ENCODE assay signal across 1 cellular context in genomic region chr10:1049425-1049958, GRCh38.
TF ChIP-seq lines count a peak whose summit lies in the region.

No MANE protein-coding gene starts in this region.

TF ChIP-seq in K562, 482 proteins besides CTCF, POLR2A, EP300 and RAD21 (continues in another document):
- TF ChIP-seq, protein P1, sequence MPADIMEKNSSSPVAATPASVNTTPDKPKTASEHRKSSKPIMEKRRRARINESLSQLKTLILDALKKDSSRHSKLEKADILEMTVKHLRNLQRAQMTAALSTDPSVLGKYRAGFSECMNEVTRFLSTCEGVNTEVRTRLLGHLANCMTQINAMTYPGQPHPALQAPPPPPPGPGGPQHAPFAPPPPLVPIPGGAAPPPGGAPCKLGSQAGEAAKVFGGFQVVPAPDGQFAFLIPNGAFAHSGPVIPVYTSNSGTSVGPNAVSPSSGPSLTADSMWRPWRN (IDR thresholded peaks at IDR 0.05; ENCODE audit: low read depth): no peak
- TF ChIP-seq MAFG (tag; conservative IDR thresholded peaks at IDR 0.05) (no peak), POLR2AphosphoS2 (IDR thresholded peaks at IDR 0.05; ENCODE audit: low read length) (peak; percentile 68; the same call in 1 of the 2 replicates), PTRF (tag; IDR thresholded peaks at IDR 0.05) (no peak), PREB (CRISPR knock-in tag; IDR thresholded peaks at IDR 0.05) (0 out of 2 replicates have a peak, but pooled peaks have one; percentile 17), SMC3 (conservative IDR thresholded peaks at IDR 0.05; ENCODE audit: insufficient read depth, low read depth, low read length) (no peak), ZNF263 (CRISPR knock-in tag; IDR thresholded peaks at IDR 0.05; ENCODE audit: borderline replicate concordance) (no peak), JUN (IDR thresholded peaks at IDR 0.05; ENCODE audit: borderline replicate concordance, low read depth, low read length) (no peak), JUN (CRISPR knock-in tag; IDR thresholded peaks at IDR 0.05; ENCODE audit: borderline replicate concordance) (no peak), USF1 (CRISPR knock-in tag; IDR thresholded peaks at IDR 0.05) (no peak), ZNF140 (CRISPR knock-in tag; IDR thresholded peaks at IDR 0.05) (no peak), ZNF146 (CRISPR knock-in tag; IDR thresholded peaks at IDR 0.05; ENCODE audit: unreplicated experiment) (no peak), EP400 (IDR thresholded peaks at IDR 0.05) (no peak), ZC3H11A (IDR thresholded peaks at IDR 0.05; ENCODE audit: low read depth, low read length) (no peak), SREBF1 (IDR thresholded peaks at IDR 0.05; ENCODE audit: borderline replicate concordance, low read depth, low read length) (no peak), TRIM28 (IDR thresholded peaks at IDR 0.05) (peak; percentile 56; the same call in 1 of the 2 replicates), PATZ1 (CRISPR knock-in tag; IDR thresholded peaks at IDR 0.05; ENCODE audit: borderline replicate concordance) (no peak), CBX1 (IDR thresholded peaks at IDR 0.05; ENCODE audit: low read depth) (no peak), VEZF1 (CRISPR knock-in tag; IDR thresholded peaks at IDR 0.05) (peak; percentile 85), SUPT5H (IDR thresholded peaks at IDR 0.05) (no peak), ATF1 (CRISPR knock-in tag; IDR thresholded peaks at IDR 0.05) (peak; percentile 56; the same call in 1 of the 2 replicates), ATF1 (tag; IDR thresholded peaks at IDR 0.05) (no peak), MYC (IDR thresholded peaks at IDR 0.05; ENCODE audit: low read depth, low read length) (no peak), MYC (CRISPR knock-in tag; IDR thresholded peaks at IDR 0.05; ENCODE audit: borderline replicate concordance, low read depth) (0 out of 2 replicates have a peak, but pooled peaks have one; percentile 8), ELF1 (tag; IDR thresholded peaks at IDR 0.05) (peak; percentile 49), NFE2L1 (tag; IDR thresholded peaks at IDR 0.05; ENCODE audit: borderline replicate concordance, low read depth) (no peak), PRDM10 (IDR thresholded peaks at IDR 0.05; ENCODE audit: partially characterized antibody) (peak; percentile 90), ETS2 (tag; IDR thresholded peaks at IDR 0.05; ENCODE audit: borderline replicate concordance, poor library complexity, severe bottlenecking) (no peak), TCF7 (IDR thresholded peaks at IDR 0.05; ENCODE audit: borderline replicate concordance) (no peak), MYNN (IDR thresholded peaks at IDR 0.05) (0 out of 2 replicates have a peak, but pooled peaks have one; percentile 15), MYNN (CRISPR knock-in tag; IDR thresholded peaks at IDR 0.05) (no peak), ZNF766 (CRISPR knock-in tag; conservative IDR thresholded peaks at IDR 0.05) (0 out of 2 replicates have a peak, but pooled peaks have one; percentile 16), KLF16 (IDR thresholded peaks at IDR 0.05) (no peak), ZNF324 (CRISPR knock-in tag; IDR thresholded peaks at IDR 0.05) (no peak), FOXP1 (CRISPR knock-in tag; IDR thresholded peaks at IDR 0.05) (no peak), GATA2 (CRISPR knock-in tag; IDR thresholded peaks at IDR 0.05) (no peak), IRF2 (CRISPR knock-in tag; IDR thresholded peaks at IDR 0.05) (no peak), BDP1 (IDR thresholded peaks at IDR 0.05; ENCODE audit: insufficient read depth, insufficient read length) (no peak), ZFP36 (IDR thresholded peaks at IDR 0.05; ENCODE audit: low read depth, low read length, partially characterized antibody) (no peak), PHF21A (IDR thresholded peaks at IDR 0.05; ENCODE audit: borderline replicate concordance, low read depth) (no peak), PML (IDR thresholded peaks at IDR 0.05; ENCODE audit: low read length) (no peak), NFYB (IDR thresholded peaks at IDR 0.05; ENCODE audit: extremely low read depth, insufficient read length) (peak; percentile 53), ETV5 (CRISPR knock-in tag; IDR thresholded peaks at IDR 0.05; ENCODE audit: low read depth) (peak; percentile 14; the same call in 1 of the 2 replicates)
- TF ChIP-seq, protein P2, sequence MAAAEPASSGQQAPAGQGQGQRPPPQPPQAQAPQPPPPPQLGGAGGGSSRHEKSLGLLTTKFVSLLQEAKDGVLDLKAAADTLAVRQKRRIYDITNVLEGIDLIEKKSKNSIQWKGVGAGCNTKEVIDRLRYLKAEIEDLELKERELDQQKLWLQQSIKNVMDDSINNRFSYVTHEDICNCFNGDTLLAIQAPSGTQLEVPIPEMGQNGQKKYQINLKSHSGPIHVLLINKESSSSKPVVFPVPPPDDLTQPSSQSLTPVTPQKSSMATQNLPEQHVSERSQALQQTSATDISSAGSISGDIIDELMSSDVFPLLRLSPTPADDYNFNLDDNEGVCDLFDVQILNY (CRISPR knock-in tag; IDR thresholded peaks at IDR 0.05): 0 out of 2 replicates have a peak, but pooled peaks have one; percentile 31
- TF ChIP-seq, protein P3, sequence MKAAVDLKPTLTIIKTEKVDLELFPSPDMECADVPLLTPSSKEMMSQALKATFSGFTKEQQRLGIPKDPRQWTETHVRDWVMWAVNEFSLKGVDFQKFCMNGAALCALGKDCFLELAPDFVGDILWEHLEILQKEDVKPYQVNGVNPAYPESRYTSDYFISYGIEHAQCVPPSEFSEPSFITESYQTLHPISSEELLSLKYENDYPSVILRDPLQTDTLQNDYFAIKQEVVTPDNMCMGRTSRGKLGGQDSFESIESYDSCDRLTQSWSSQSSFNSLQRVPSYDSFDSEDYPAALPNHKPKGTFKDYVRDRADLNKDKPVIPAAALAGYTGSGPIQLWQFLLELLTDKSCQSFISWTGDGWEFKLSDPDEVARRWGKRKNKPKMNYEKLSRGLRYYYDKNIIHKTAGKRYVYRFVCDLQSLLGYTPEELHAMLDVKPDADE (conservative IDR thresholded peaks at IDR 0.05; ENCODE audit: control insufficient read depth, low read depth, low read length): 0 out of 2 replicates have a peak, but pooled peaks have one; percentile 14
- TF ChIP-seq, protein P4, sequence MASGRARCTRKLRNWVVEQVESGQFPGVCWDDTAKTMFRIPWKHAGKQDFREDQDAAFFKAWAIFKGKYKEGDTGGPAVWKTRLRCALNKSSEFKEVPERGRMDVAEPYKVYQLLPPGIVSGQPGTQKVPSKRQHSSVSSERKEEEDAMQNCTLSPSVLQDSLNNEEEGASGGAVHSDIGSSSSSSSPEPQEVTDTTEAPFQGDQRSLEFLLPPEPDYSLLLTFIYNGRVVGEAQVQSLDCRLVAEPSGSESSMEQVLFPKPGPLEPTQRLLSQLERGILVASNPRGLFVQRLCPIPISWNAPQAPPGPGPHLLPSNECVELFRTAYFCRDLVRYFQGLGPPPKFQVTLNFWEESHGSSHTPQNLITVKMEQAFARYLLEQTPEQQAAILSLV (tag; IDR thresholded peaks at IDR 0.05): no peak
- TF ChIP-seq, protein P5, sequence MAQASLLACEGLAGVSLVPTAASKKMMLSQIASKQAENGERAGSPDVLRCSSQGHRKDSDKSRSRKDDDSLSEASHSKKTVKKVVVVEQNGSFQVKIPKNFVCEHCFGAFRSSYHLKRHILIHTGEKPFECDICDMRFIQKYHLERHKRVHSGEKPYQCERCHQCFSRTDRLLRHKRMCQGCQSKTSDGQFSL (CRISPR knock-in tag; IDR thresholded peaks at IDR 0.05): no peak; the same call in 1 of the 2 replicates
- TF ChIP-seq, protein P5 (tag; IDR thresholded peaks at IDR 0.05): peak in 1 of 2 experiments; percentile 79; a peak in 2 of 4 replicates
